In the genomic region with DNA sequence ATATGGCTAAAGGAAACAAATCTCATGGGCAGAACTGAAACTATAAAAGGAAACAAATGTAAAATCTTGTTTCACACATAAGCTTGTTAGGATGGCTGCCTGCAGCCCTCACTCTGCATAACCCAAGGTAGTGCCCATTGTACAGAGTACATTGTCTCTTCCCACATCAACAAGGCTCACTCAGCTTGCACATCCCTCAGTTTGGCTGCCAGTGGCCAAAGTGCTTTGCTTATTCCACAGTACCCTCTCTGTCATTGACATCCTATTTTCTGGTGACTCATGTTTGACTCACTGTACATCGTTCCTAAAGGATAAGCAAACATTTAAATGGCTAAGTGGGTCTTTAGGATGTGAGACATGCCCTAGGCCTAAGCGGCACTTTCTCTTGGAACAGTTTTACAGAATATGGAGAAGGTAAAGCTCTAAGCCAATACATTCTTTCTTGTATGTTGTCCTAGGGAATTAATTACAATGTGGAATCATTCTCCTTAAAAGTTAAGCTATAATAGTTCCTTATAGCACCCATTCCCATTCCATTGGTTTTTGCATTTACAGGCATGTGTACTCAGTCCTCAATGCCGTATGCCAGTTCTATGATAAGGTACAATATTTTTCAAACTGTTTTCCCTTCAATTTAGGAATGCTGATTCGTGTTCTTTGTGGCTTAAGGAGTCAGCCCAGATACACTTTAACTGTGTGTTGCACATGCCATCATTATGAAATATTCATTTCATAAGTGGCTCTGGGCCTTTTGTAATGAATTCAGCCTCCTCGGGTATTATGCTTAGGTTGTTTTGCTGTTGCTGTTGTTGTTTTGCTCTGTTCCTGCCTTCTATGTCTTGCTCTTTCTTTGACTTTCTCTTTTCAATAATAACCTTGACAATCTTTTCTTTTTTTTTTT, we compare ENCODE assay signal across 11 cellular contexts. TPM values are rescaled to one million over a fixed set of nuclear protein-coding genes. Genes with fewer than 3 reads are reported as not detected.
A peak's percentile ranks its signal among the peaks of the same experiment; 100 is the strongest.
DNase-seq lines count a peak whose midpoint lies in the region; ATAC-seq and TF ChIP-seq lines count a peak whose summit lies in the region.
"Had no signal": no experiment of that assay in that cellular context is flagged by ENCODE, and none has a peak within 500 bp of the region (broad histone marks: within the 10 kb centered on the region; RNA-seq: fewer than 3 reads in every experiment).

No MANE protein-coding gene starts in this region.

- TF ChIP-seq CTCF in MCF 10A (IDR thresholded peaks at IDR 0.05; ENCODE audit: unreplicated experiment) (no peak), breast epithelium (IDR thresholded peaks at IDR 0.05) (no peak), Panc1 (IDR thresholded peaks at IDR 0.05) (no peak), fibroblast of mammary gland (conservative IDR thresholded peaks at IDR 0.05; ENCODE audit: control insufficient read depth, insufficient read depth, low read depth, low read length) (no peak)

- ATAC-seq in Panc1 (peak; percentile 95), HG02588 (IDR thresholded peaks at IDR 0.05; ENCODE audit: unreplicated experiment) (no peak), GM21786 (IDR thresholded peaks at IDR 0.05; ENCODE audit: unreplicated experiment) (no peak)
- ATAC-seq: activated CD8-positive, alpha-beta memory T cell treated with anti-CD3 and anti-CD28 coated beads, Interleukin-2, amount 10 ng/mL, durations not matched to agents 7 days and 5 days had no signal

- no peaks in the 10 kb centered on the region for H3K9me3 Mint-ChIP-seq in MCF 10A (ENCODE audit: unreplicated experiment)

- DNase-seq in MCF 10A (ENCODE audit: unreplicated experiment) (peak; percentile 80), breast epithelium (ENCODE audit: low spot score in 2 of 2) (no peak), Panc1 (ENCODE audit: low read depth, low spot score) (peak; percentile 85), fibroblast of mammary gland (ENCODE audit: low read depth) (peak; percentile 91), NCI-H2171 (lab: John Stamatoyannopoulos, UW) (no peak), NCI-H187 (lab: John Stamatoyannopoulos, UW) (no peak)
- DNase-seq: activated CD8-positive, alpha-beta memory T cell treated with anti-CD3 and anti-CD28 coated beads, Interleukin-2, amount 10 ng/mL, durations not matched to agents 7 days and 5 days; C1 segment of cervical spinal cord; NCI-H1694 had no signal

- no peak overlapping the region for H3K4me3 Mint-ChIP-seq in MCF 10A (ENCODE audit: unreplicated experiment)
- H3K4me3 Mint-ChIP-seq: activated CD8-positive, alpha-beta memory T cell treated with anti-CD3 and anti-CD28 coated beads, Interleukin-2, amount 10 ng/mL, durations not matched to agents 7 days and 5 days had no signal

- POLR2A ChIA-PET in MCF 10A (lab: Yijun Ruan, JAX) = interaction anchor here (0.6 to 2.2 kb wide), 11 partner anchors 8 to 395 kb away, joined by 3 to 6 read pairs (median 4); a partner anchor contains a TSS
- POLR2A ChIA-PET in Panc1 (lab: Charles Lee) = no interaction called here

- H3K27ac ChIP-seq in breast epithelium (no peak overlapping the region), Panc1 (ENCODE audit: low read length) (no peak overlapping the region)

- H3K36me3 ChIP-seq in breast epithelium (no peaks in the 10 kb centered on the region), Panc1 (ENCODE audit: control insufficient read depth, insufficient read depth, low read length) (no peaks in the 10 kb centered on the region)

- BruUV-seq in MCF 10A (replicated peaks; lab: Mats Ljungman, UMichigan) (no TSS peak), Panc1 (replicated peaks; lab: Mats Ljungman, UMichigan) (no TSS peak)

- no peaks in the 10 kb centered on the region for H3K27me3 Mint-ChIP-seq in MCF 10A (ENCODE audit: insufficient read depth, unreplicated experiment)
- H3K27me3 Mint-ChIP-seq: activated CD8-positive, alpha-beta memory T cell treated with anti-CD3 and anti-CD28 coated beads, Interleukin-2, amount 10 ng/mL, durations not matched to agents 7 days and 5 days had no signal

- H3K9me3 ChIP-seq in breast epithelium (no peaks in the 10 kb centered on the region), Panc1 (ENCODE audit: control insufficient read depth, insufficient read depth, low read depth, low read length) (no peaks in the 10 kb centered on the region)

- H3K4me1 Mint-ChIP-seq in MCF 10A (ENCODE audit: insufficient read depth, unreplicated experiment) = peaks cover 12% of the 10 kb centered on the region

- H3K36me3 Mint-ChIP-seq in MCF 10A (ENCODE audit: insufficient read depth, unreplicated experiment) = peaks cover 20% of the 10 kb centered on the region

- in situ Hi-C loops in Panc1 (cut with HindIII; ENCODE audit: low pct_unique_long_range_greater_than_20kb, low sequenced_read_pairs) = no loop called here

- H3K4me3 ChIP-seq in breast epithelium (no peak overlapping the region), Panc1 (ENCODE audit: low read depth in 2 of 2, low read length in 2 of 2) (no peak overlapping the region), fibroblast of mammary gland (ENCODE audit: control insufficient read depth, low read depth, low read length) (no peak overlapping the region)

- H3K4me1 ChIP-seq in breast epithelium = no peaks in the 10 kb centered on the region
- H3K4me1 ChIP-seq in Panc1 (ENCODE audit: control insufficient read depth, insufficient read depth, low read length) = peaks cover 9% of the 10 kb centered on the region; the same call in 1 of the 2 replicates

- intact Hi-C loops in MCF 10A (cut with micrococcal nuclease) (no loop called here), breast epithelium (cut with DNase I; ENCODE audit: low total_unique reads) (no loop called here), Panc1 (cut with micrococcal nuclease; ENCODE audit: unreplicated experiment) (no loop called here)

- H3K27me3 ChIP-seq in breast epithelium (no peaks in the 10 kb centered on the region), Panc1 (ENCODE audit: control insufficient read depth, insufficient read depth, low read length) (no peaks in the 10 kb centered on the region)

- CTCF ChIA-PET in MCF 10A (lab: Yijun Ruan, JAX) = interaction anchor here (0.8 to 11.7 kb wide), 10 partner anchors 17 to 387 kb away, joined by 3 to 128 read pairs (median 3); no protein-coding TSS in a partner anchor
- CTCF ChIA-PET in Panc1 (lab: Charles Lee) = no interaction called here

- H3K27ac Mint-ChIP-seq in MCF 10A (ENCODE audit: low read depth, unreplicated experiment) = peak overlapping the region; percentile 78
- H3K27ac Mint-ChIP-seq: activated CD8-positive, alpha-beta memory T cell treated with anti-CD3 and anti-CD28 coated beads, Interleukin-2, amount 10 ng/mL, durations not matched to agents 7 days and 5 days had no signal

- TF ChIP-seq POLR2A in breast epithelium (IDR thresholded peaks at IDR 0.05) = no peak

RNA-seq across cellular contexts. Expression of a gene that starts 5.5 kb away (rescaled TPM):
- total RNA-seq in MCF 10A (2022) = 5.6 and 7.2 TPM in 2 replicates
- 10 to 100 TPM in 1 of 3 donors, 1 to 10 TPM in 2; 3.6 to 13.1 (median 7.3) TPM for total RNA-seq in breast epithelium
- total RNA-seq in Panc1 (2021; ENCODE audit: unreplicated experiment) = 6.3 TPM
- polyA plus RNA-seq in Panc1 (2012; ENCODE audit: insufficient read length) = 3.2 TPM

Comparison
In these comparisons a context has a peak if more than half of its experiments do, and no peak if none do; other contexts are left out.
1. DNase-seq: peak in MCF 10A (single experiment), Panc1 (single experiment) and fibroblast of mammary gland (single experiment); none in breast epithelium (0 of 2), NCI-H2171 (single experiment) and NCI-H187 (0 of 2).